In the genomic region with DNA sequence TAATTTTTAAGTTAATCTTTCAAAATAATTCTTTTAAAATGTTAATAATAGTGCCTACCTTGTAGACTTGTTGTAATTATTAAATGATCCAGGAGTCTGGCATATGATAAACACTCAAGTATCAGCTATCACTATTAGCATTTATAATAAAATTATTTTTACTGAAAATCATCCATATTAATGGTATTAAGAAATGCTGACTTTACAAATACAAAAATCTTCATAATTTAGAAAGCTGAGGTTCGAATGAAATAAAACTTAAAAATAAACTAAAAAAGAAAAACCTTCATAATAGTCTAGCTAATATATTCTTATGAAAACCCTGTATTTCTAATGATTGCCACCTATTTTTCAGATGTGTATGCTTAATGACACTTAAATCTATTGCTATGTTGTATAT, we compare ENCODE assay signal across 25 cellular contexts. TPM values are rescaled to one million over a fixed set of nuclear protein-coding genes. Genes with fewer than 3 reads are reported as not detected.
DNase-seq lines count a peak whose midpoint lies in the region; ATAC-seq, FAIRE-seq and TF ChIP-seq lines count a peak whose summit lies in the region.
"Had no signal": no experiment of that assay in that cellular context is flagged by ENCODE, and none has a peak within 500 bp of the region (broad histone marks: within the 10 kb centered on the region; RNA-seq: fewer than 3 reads in every experiment).

No MANE protein-coding gene starts in this region.

- in situ Hi-C loops in K562 (cut with MboI) = no loop called here

- TF ChIP-seq EP300 in A549 (IDR thresholded peaks at IDR 0.05) (no peak), K562 (IDR thresholded peaks at IDR 0.05; ENCODE audit: low read length) (no peak)

- no peaks in the 10 kb centered on the region for H3K27me3 ChIP-seq in K562 (ENCODE audit: control insufficient read depth in 2 of 2, insufficient read depth in 2 of 2, low read length in 2 of 2)
- H3K27me3 ChIP-seq: BLaER1 treated with 17β-estradiol and CSF1 and Interleukin-3, amounts not matched to agents 10 nM and 100 nM had no signal

- no peak overlapping the region for H2AFZ ChIP-seq in K562 (ENCODE audit: low read depth, low read length)

- H3K27ac ChIP-seq in A549 = no peak overlapping the region
- no peak overlapping the region for H3K27ac ChIP-seq in K562 (ENCODE audit: extremely low read depth, low read depth, low read length)
- H3K27ac ChIP-seq: BLaER1 treated with 17β-estradiol and CSF1 and Interleukin-3, amounts not matched to agents 10 nM and 100 nM; C4-2B had no signal

- CTCF ChIA-PET in A549 (lab: Yijun Ruan, JAX) = interaction anchor here (0.6 to 1.0 kb wide), 2 partner anchors 22 to 26 kb away, joined by 3 read pairs; a partner anchor contains a TSS
- CTCF ChIA-PET in K562 (lab: Yijun Ruan, JAX; ENCODE audit: low intra/inter-chr PET ratio) = no interaction called here

- ATAC-seq in A549 (no peak), K562 (no peak)
- no peak for ATAC-seq in activated T-helper 17 cell treated with anti-CD3 and anti-CD28 coated beads, Interleukin-2, amount 50 U/mL, for 72 hours (replicated peaks)
- ATAC-seq: CD8-positive, alpha-beta T cell had no signal

- intact Hi-C loops in K562 (cut with micrococcal nuclease) = no loop called here
- intact Hi-C loops in activated T-helper 2 cell treated with anti-CD3 and anti-CD28 coated beads, Interferon-gamma antibody, Interleukin-2, Interleukin-4, amounts not matched to agents 10 μg/mL and 5 μg/mL and 100 μg/mL, durations not matched to agents 14 hours and 24 hours and 36 hours (cut with micrococcal nuclease) = no loop called here

- TF ChIP-seq RAD21 in A549 (conservative IDR thresholded peaks at IDR 0.05 in 1 of 2, IDR thresholded peaks at IDR 0.05 in 1 of 2) = no peak
- no peak for TF ChIP-seq RAD21 in K562 (CRISPR knock-in tag; conservative IDR thresholded peaks at IDR 0.05 in 1 of 2, IDR thresholded peaks at IDR 0.05 in 1 of 2)

- H3K79me2 ChIP-seq in K562 (ENCODE audit: control insufficient read depth, insufficient read depth, low read length) = no peaks in the 10 kb centered on the region

- BruUV-seq in K562 (replicated peaks; lab: Mats Ljungman, UMichigan) = no TSS peak

- no peaks in the 10 kb centered on the region for H3K9me1 ChIP-seq in K562 (ENCODE audit: control insufficient read depth, insufficient read depth, low read length)

- H3K27ac Mint-ChIP-seq in activated T-helper 2 cell treated with anti-CD3 and anti-CD28 coated beads, Interferon-gamma antibody, Interleukin-2, Interleukin-4, amounts not matched to agents 10 μg/mL and 5 μg/mL and 100 μg/mL, durations not matched to agents 14 hours and 24 hours and 36 hours = no peak overlapping the region
- H3K27ac Mint-ChIP-seq in activated T-helper 17 cell treated with anti-CD3 and anti-CD28 coated beads, Interleukin-2, amount 50 U/mL, for 72 hours = no peak overlapping the region
- H3K27ac Mint-ChIP-seq: B cell; CD4-positive, alpha-beta T cell; CD8-positive, alpha-beta T cell had no signal

- peaks cover 40% of the 10 kb centered on the region for H3K27me3 Mint-ChIP-seq in activated T-helper 2 cell treated with anti-CD3 and anti-CD28 coated beads, Interferon-gamma antibody, Interleukin-2, Interleukin-4, amounts not matched to agents 10 μg/mL and 5 μg/mL and 100 μg/mL, durations not matched to agents 14 hours and 24 hours and 36 hours (ENCODE audit: low read depth)
- H3K27me3 Mint-ChIP-seq in activated T-helper 17 cell treated with anti-CD3 and anti-CD28 coated beads, Interleukin-2, amount 50 U/mL, for 72 hours = peaks cover 24% of the 10 kb centered on the region

- no peak overlapping the region for H3K4me3 Mint-ChIP-seq in activated T-helper 2 cell treated with anti-CD3 and anti-CD28 coated beads, Interferon-gamma antibody, Interleukin-2, Interleukin-4, amounts not matched to agents 10 μg/mL and 5 μg/mL and 100 μg/mL, durations not matched to agents 14 hours and 24 hours and 36 hours (ENCODE audit: low read depth)
- H3K4me3 Mint-ChIP-seq in activated T-helper 17 cell treated with anti-CD3 and anti-CD28 coated beads, Interleukin-2, amount 50 U/mL, for 72 hours = no peak overlapping the region
- H3K4me3 Mint-ChIP-seq: B cell; CD4-positive, alpha-beta T cell; CD8-positive, alpha-beta T cell had no signal

- H3K4me3 ChIP-seq in A549 = no peak overlapping the region
- no peak overlapping the region for H3K4me3 ChIP-seq in K562
- H3K4me3 ChIP-seq: BLaER1 treated with 17β-estradiol and CSF1 and Interleukin-3, amounts not matched to agents 10 nM and 100 nM had no signal

- TF ChIP-seq POLR2A in A549 (IDR thresholded peaks at IDR 0.05; ENCODE audit: low read length) (no peak), K562 (conservative IDR thresholded peaks at IDR 0.05) (no peak)

- no peaks in the 10 kb centered on the region for H4K20me1 ChIP-seq in K562 (replicated peaks; ENCODE audit: control insufficient read depth, insufficient read depth, low read length)
- H4K20me1 ChIP-seq: BLaER1 treated with 17β-estradiol and CSF1 and Interleukin-3, amounts not matched to agents 10 nM and 100 nM had no signal

- H3K4me1 Mint-ChIP-seq in activated T-helper 2 cell treated with anti-CD3 and anti-CD28 coated beads, Interferon-gamma antibody, Interleukin-2, Interleukin-4, amounts not matched to agents 10 μg/mL and 5 μg/mL and 100 μg/mL, durations not matched to agents 14 hours and 24 hours and 36 hours (ENCODE audit: low read depth) = peaks cover 10% of the 10 kb centered on the region
- H3K4me1 Mint-ChIP-seq in activated T-helper 17 cell treated with anti-CD3 and anti-CD28 coated beads, Interleukin-2, amount 50 U/mL, for 72 hours = peaks cover 6% of the 10 kb centered on the region

- 76% methylated on average over 1 of the region's 1 CpG for WGBS in A549 (ENCODE audit: missing lambda C conversion rate)
- 20% methylated on average over 1 of the region's 1 CpG for WGBS in K562 (ENCODE audit: insufficient coverage, low coverage, missing lambda C conversion rate)

- POLR2A ChIA-PET in A549 (lab: Yijun Ruan, JAX) (interaction anchor here (0.5 kb wide), 1 partner anchor 56 kb away, joined by 3 read pairs; no protein-coding TSS in a partner anchor), K562 (lab: Yijun Ruan, JAX) (interaction anchor here (0.7 to 1.3 kb wide), 3 partner anchors 10 to 13 kb away, joined by 3 to 5 read pairs (median 5); no protein-coding TSS in a partner anchor)

- peaks cover 4% of the 10 kb centered on the region for H3K36me3 Mint-ChIP-seq in activated T-helper 2 cell treated with anti-CD3 and anti-CD28 coated beads, Interferon-gamma antibody, Interleukin-2, Interleukin-4, amounts not matched to agents 10 μg/mL and 5 μg/mL and 100 μg/mL, durations not matched to agents 14 hours and 24 hours and 36 hours (ENCODE audit: low read depth)
- no peaks in the 10 kb centered on the region for H3K36me3 Mint-ChIP-seq in activated T-helper 17 cell treated with anti-CD3 and anti-CD28 coated beads, Interleukin-2, amount 50 U/mL, for 72 hours (ENCODE audit: low read depth)
- H3K36me3 Mint-ChIP-seq: CD8-positive, alpha-beta T cell had no signal

- FAIRE-seq in A549 (lab: Jason Lieb, UNC) (no peak), G401.6 (lab: Jason Lieb, UNC) (peak; percentile 3), K562 (lab: Jason Lieb, UNC) (no peak), islet of Langerhans (lab: Jason Lieb, UNC) (peak; percentile 36)
- FAIRE-seq: A204.1, GM12891, GM19239 had no signal

- no peaks in the 10 kb centered on the region for H3K9me3 Mint-ChIP-seq in activated T-helper 2 cell treated with anti-CD3 and anti-CD28 coated beads, Interferon-gamma antibody, Interleukin-2, Interleukin-4, amounts not matched to agents 10 μg/mL and 5 μg/mL and 100 μg/mL, durations not matched to agents 14 hours and 24 hours and 36 hours
- no peaks in the 10 kb centered on the region for H3K9me3 Mint-ChIP-seq in activated T-helper 17 cell treated with anti-CD3 and anti-CD28 coated beads, Interleukin-2, amount 50 U/mL, for 72 hours
- H3K9me3 Mint-ChIP-seq: CD4-positive, alpha-beta T cell; CD8-positive, alpha-beta T cell had no signal

- H3K9me3 ChIP-seq in A549 (no peaks in the 10 kb centered on the region), K562 (replicated peaks; ENCODE audit: control insufficient read depth, insufficient read depth, low read depth, low read length) (no peaks in the 10 kb centered on the region)
- H3K9me3 ChIP-seq: Caco-2 had no signal

- H3K4me1 ChIP-seq in A549 = 0 out of 3 replicates have a peak, but pooled peaks cover 3% of the 10 kb centered on the region
- no peaks in the 10 kb centered on the region; a peak in 1 of 5 replicates for H3K4me1 ChIP-seq in K562 (replicated peaks in 1 of 2; ENCODE audit: control insufficient read depth in 2 of 2, insufficient read depth in 2 of 2, low read length in 2 of 2)
- H3K4me1 ChIP-seq: BLaER1 treated with 17β-estradiol and CSF1 and Interleukin-3, amounts not matched to agents 10 nM and 100 nM had no signal

- DNase-seq in A549 (ENCODE audit: low read depth in 1 of 2, low spot score in 1 of 2) (no peak), K562 (ENCODE audit: extremely low read depth in 1 of 4, low spot score in 3 of 4) (no peak), amygdala (lab: John Stamatoyannopoulos, UW) (no peak)
- DNase-seq in activated T-helper 2 cell treated with anti-CD3 and anti-CD28 coated beads, Interferon-gamma antibody, Interleukin-2, Interleukin-4, amounts not matched to agents 10 μg/mL and 5 μg/mL and 100 μg/mL, durations not matched to agents 14 hours and 24 hours and 36 hours (ENCODE audit: low spot score) = no peak
- DNase-seq: 8988T; AML-193; Caco-2; Calu3; CD4-positive, alpha-beta T cell; CD8-positive, alpha-beta T cell; DMS79; DND-41; EL; GF-D8 had no signal

- TF ChIP-seq CTCF in A549 (IDR thresholded peaks at IDR 0.05) = no peak
- TF ChIP-seq CTCF in K562 (IDR thresholded peaks at IDR 0.05 in 2 of 3, conservative IDR thresholded peaks at IDR 0.05 in 1 of 3; ENCODE audit: insufficient read depth in 2 of 3, low read depth in 1 of 3, low read length in 3 of 3) = no peak

- no peak overlapping the region for H3K9ac ChIP-seq in K562 (ENCODE audit: insufficient read depth in 1 of 2, low read depth in 2 of 2, low read length in 2 of 2)
- H3K9ac ChIP-seq: BLaER1 treated with 17β-estradiol and CSF1 and Interleukin-3, amounts not matched to agents 10 nM and 100 nM had no signal

- H3K4me2 ChIP-seq in A549 = no peak overlapping the region
- H3K4me2 ChIP-seq in K562 (ENCODE audit: insufficient read depth, low read length) = no peak overlapping the region
- H3K4me2 ChIP-seq: BLaER1 treated with 17β-estradiol and CSF1 and Interleukin-3, amounts not matched to agents 10 nM and 100 nM had no signal

- no peaks in the 10 kb centered on the region for H3K36me3 ChIP-seq in K562 (ENCODE audit: control insufficient read depth, insufficient read depth, low read length)
- H3K36me3 ChIP-seq: BLaER1 treated with 17β-estradiol and CSF1 and Interleukin-3, amounts not matched to agents 10 nM and 100 nM had no signal

RNA-seq across cellular contexts. Expression of a gene that starts 5.2 kb away (rescaled TPM):
- polyA plus RNA-seq in A549 (2011; rRNA removed) (0.86 and 1.4 TPM in 2 replicates), A549 (2017; fragmentation: RNase III; extraction: RNeasy Plus Mini Kit Qiagen cat#74134 plus additional on column Dnase treatment) (1.1 to 1.4 TPM (median 1.1 TPM) in 3 replicates), K562 (2011; rRNA removed) (0.11 and 0.14 TPM in 2 replicates), K562 (2014; fragmentation: Illumina TruSeq; extraction: Trizol) (0.11 TPM in 1 of 2 replicates, not detected in the other), K562 (2014; fragmentation: Nextera tagmentation; extraction: Ambion mirVana) (under 1 TPM; 0.23 to 0.45 TPM), K562 (2014; rRNA removed) (not detected in 2 replicates)
- polyA plus RNA-seq in A549 (2012; cell fraction: cytosol; rRNA removed) = 0.98 and 1.0 TPM in 2 replicates
- 0.34 and 0.37 TPM in 2 replicates for polyA plus RNA-seq in A549 (2012; cell fraction: nucleus; rRNA removed)
- polyA minus RNA-seq in A549 (2011; rRNA and poly(A)+ RNA removed) = 0.25 TPM in 1 of 2 replicates, not detected in the other
- not detected in 2 replicates for total RNA-seq in K562 (2011; cell fraction: chromatin; rRNA removed; ENCODE audit: low replicate concordance)
- total RNA-seq in K562 (2011; cell fraction: nucleolus; rRNA removed) = not detected in 2 replicates
- total RNA-seq in K562 (2011; cell fraction: nucleoplasm; rRNA removed) = not detected in 2 replicates
- total RNA-seq in K562 (2014; rRNA removed) (not detected in 2 replicates), K562 (2014; rRNA removed; fragmentation: Illumina TruSeq; extraction: Trizol) (0.11 and 0.16 TPM in 2 replicates), K562 (2015; rRNA removed; fragmentation: Illumina TruSeq; extraction: Trizol) (0.15 TPM in 1 of 2 replicates, not detected in the other), K562 (2021) (0.31 and 0.35 TPM in 2 replicates)
- polyA plus RNA-seq in K562 (2011; cell fraction: cytosol; rRNA removed) = 0.07 and 0.12 TPM in 2 replicates
- polyA plus RNA-seq in K562 (2011; cell fraction: nucleus; rRNA removed) = not detected in 2 replicates
- 0.07 and 0.17 TPM in 2 replicates for polyA plus RNA-seq in K562 (2012)
- polyA minus RNA-seq in K562 (2011; rRNA and poly(A)+ RNA removed) = 0.30 TPM in 1 of 2 replicates, not detected in the other
- polyA minus RNA-seq in K562 (2011; cell fraction: cytosol; rRNA and poly(A)+ RNA removed) = not detected in 2 replicates
- polyA minus RNA-seq in K562 (2011; cell fraction: nucleus; rRNA and poly(A)+ RNA removed) = not detected in 2 replicates
- not detected in 2 replicates for total RNA-seq in activated T-helper 2 cell treated with anti-CD3 and anti-CD28 coated beads, Interferon-gamma antibody, Interleukin-2, Interleukin-4, amounts not matched to agents 10 μg/mL and 5 μg/mL and 100 μg/mL, durations not matched to agents 14 hours and 24 hours and 36 hours
- under 1 TPM in 1 of 2 donors, not detected in 1; 0.98 TPM for total RNA-seq in activated T-helper 17 cell treated with anti-CD3 and anti-CD28 coated beads, Interleukin-2, amount 50 U/mL, for 72 hours
- total RNA-seq: B cell; Calu3; CD4-positive, alpha-beta T cell; CD8-positive, alpha-beta T cell; Daoy; G401 had no signal

RNA-seq across cellular contexts. Expression of a gene that starts 26.5 kb away (rescaled TPM):
- polyA plus RNA-seq in A549 (2011; rRNA removed) (33.8 and 45.2 TPM in 2 replicates), A549 (2017; fragmentation: RNase III; extraction: RNeasy Plus Mini Kit Qiagen cat#74134 plus additional on column Dnase treatment) (29.2 to 35.6 TPM (median 31.7 TPM) in 3 replicates), K562 (2011; rRNA removed) (39.8 and 61.9 TPM in 2 replicates), K562 (2014; fragmentation: Illumina TruSeq; extraction: Trizol) (60.4 and 76.4 TPM in 2 replicates), K562 (2014; fragmentation: Nextera tagmentation; extraction: Ambion mirVana) (10 to 100 TPM; 37.8 to 41.3 TPM), K562 (2014; rRNA removed) (45.9 and 48.9 TPM in 2 replicates)
- 4.8 and 5.0 TPM in 2 replicates for polyA plus RNA-seq in A549 (2012; cell fraction: cytosol; rRNA removed)
- 3.9 and 5.3 TPM in 2 replicates for polyA plus RNA-seq in A549 (2012; cell fraction: nucleus; rRNA removed)
- polyA minus RNA-seq in A549 (2011; rRNA and poly(A)+ RNA removed) = 13.4 and 13.6 TPM in 2 replicates
- total RNA-seq in K562 (2011; cell fraction: chromatin; rRNA removed; ENCODE audit: low replicate concordance) = 31.5 and 142 TPM in 2 replicates
- total RNA-seq in K562 (2011; cell fraction: nucleolus; rRNA removed) = 14.3 and 21.7 TPM in 2 replicates
- 41.9 and 67.9 TPM in 2 replicates for total RNA-seq in K562 (2011; cell fraction: nucleoplasm; rRNA removed)
- total RNA-seq in K562 (2014; rRNA removed) (63.2 and 67.6 TPM in 2 replicates), K562 (2014; rRNA removed; fragmentation: Illumina TruSeq; extraction: Trizol) (114 and 126 TPM in 2 replicates), K562 (2015; rRNA removed; fragmentation: Illumina TruSeq; extraction: Trizol) (87.5 and 96.4 TPM in 2 replicates), K562 (2021) (117 TPM in 2 replicates)
- 5.5 and 10.9 TPM in 2 replicates for polyA plus RNA-seq in K562 (2011; cell fraction: cytosol; rRNA removed)
- 10.4 and 12.4 TPM in 2 replicates for polyA plus RNA-seq in K562 (2011; cell fraction: nucleus; rRNA removed)
- 29.9 and 48.2 TPM in 2 replicates for polyA plus RNA-seq in K562 (2012)
- 148 and 165 TPM in 2 replicates for polyA minus RNA-seq in K562 (2011; rRNA and poly(A)+ RNA removed)
- polyA minus RNA-seq in K562 (2011; cell fraction: cytosol; rRNA and poly(A)+ RNA removed) = 44.9 and 54.8 TPM in 2 replicates
- 25.8 and 45.7 TPM in 2 replicates for polyA minus RNA-seq in K562 (2011; cell fraction: nucleus; rRNA and poly(A)+ RNA removed)
- total RNA-seq in activated T-helper 2 cell treated with anti-CD3 and anti-CD28 coated beads, Interferon-gamma antibody, Interleukin-2, Interleukin-4, amounts not matched to agents 10 μg/mL and 5 μg/mL and 100 μg/mL, durations not matched to agents 14 hours and 24 hours and 36 hours = 86.7 and 97.4 TPM in 2 replicates
- total RNA-seq in activated T-helper 17 cell treated with anti-CD3 and anti-CD28 coated beads, Interleukin-2, amount 50 U/mL, for 72 hours = 100 to 1,000 TPM in 1 of 2 donors, 10 to 100 TPM in 1; 54.2 to 106 TPM

RNA-seq across cellular contexts. Expression of a gene that starts 27.5 kb away (rescaled TPM):
- polyA plus RNA-seq in A549 (2011; rRNA removed) = 45.7 and 63.3 TPM in 2 replicates
- 52.7 and 58.6 TPM in 2 replicates for polyA plus RNA-seq in A549 (2012; cell fraction: cytosol; rRNA removed)
- 22.1 and 22.7 TPM in 2 replicates for polyA plus RNA-seq in A549 (2012; cell fraction: nucleus; rRNA removed)
- 111 to 117 TPM (median 116 TPM) in 3 replicates for polyA plus RNA-seq in A549 (2017; fragmentation: RNase III; extraction: RNeasy Plus Mini Kit Qiagen cat#74134 plus additional on column Dnase treatment)
- polyA minus RNA-seq in A549 (2011; rRNA and poly(A)+ RNA removed) = 5.0 and 6.5 TPM in 2 replicates
- 12.2 and 17.5 TPM in 2 replicates for total RNA-seq in K562 (2011; cell fraction: chromatin; rRNA removed; ENCODE audit: low replicate concordance)
- total RNA-seq in K562 (2011; cell fraction: nucleolus; rRNA removed) = 10.5 and 16.2 TPM in 2 replicates
- 17.0 and 26.2 TPM in 2 replicates for total RNA-seq in K562 (2011; cell fraction: nucleoplasm; rRNA removed)
- total RNA-seq in K562 (2014; rRNA removed) = 82.2 and 120 TPM in 2 replicates
- total RNA-seq in K562 (2014; rRNA removed; fragmentation: Illumina TruSeq; extraction: Trizol) = 89.2 and 89.5 TPM in 2 replicates
- total RNA-seq in K562 (2015; rRNA removed; fragmentation: Illumina TruSeq; extraction: Trizol) = 141 and 142 TPM in 2 replicates
- total RNA-seq in K562 (2021) = 88.8 and 95.4 TPM in 2 replicates
- 55.8 and 58.9 TPM in 2 replicates for polyA plus RNA-seq in K562 (2011; rRNA removed)
- 49.9 and 58.8 TPM in 2 replicates for polyA plus RNA-seq in K562 (2011; cell fraction: cytosol; rRNA removed)
- 32.8 and 33.1 TPM in 2 replicates for polyA plus RNA-seq in K562 (2011; cell fraction: nucleus; rRNA removed)
- polyA plus RNA-seq in K562 (2012) = 84.9 and 145 TPM in 2 replicates
- polyA plus RNA-seq in K562 (2014; fragmentation: Illumina TruSeq; extraction: Trizol) = 62.2 and 119 TPM in 2 replicates
- polyA plus RNA-seq in K562 (2014; fragmentation: Nextera tagmentation; extraction: Ambion mirVana) = 100 to 1,000 TPM; 350 to 378 TPM
- polyA plus RNA-seq in K562 (2014; rRNA removed) = 170 and 180 TPM in 2 replicates
- polyA minus RNA-seq in K562 (2011; rRNA and poly(A)+ RNA removed) = 19.1 and 19.5 TPM in 2 replicates
- 28.2 and 36.0 TPM in 2 replicates for polyA minus RNA-seq in K562 (2011; cell fraction: cytosol; rRNA and poly(A)+ RNA removed)
- polyA minus RNA-seq in K562 (2011; cell fraction: nucleus; rRNA and poly(A)+ RNA removed) = 8.8 and 18.8 TPM in 2 replicates
- 50.9 and 51.4 TPM in 2 replicates for total RNA-seq in activated T-helper 2 cell treated with anti-CD3 and anti-CD28 coated beads, Interferon-gamma antibody, Interleukin-2, Interleukin-4, amounts not matched to agents 10 μg/mL and 5 μg/mL and 100 μg/mL, durations not matched to agents 14 hours and 24 hours and 36 hours
- 10 to 100 TPM; 34.9 to 43.6 TPM for total RNA-seq in activated T-helper 17 cell treated with anti-CD3 and anti-CD28 coated beads, Interleukin-2, amount 50 U/mL, for 72 hours
